Comparison of ENCODE assay signal across 23 cellular contexts in the genomic region with DNA sequence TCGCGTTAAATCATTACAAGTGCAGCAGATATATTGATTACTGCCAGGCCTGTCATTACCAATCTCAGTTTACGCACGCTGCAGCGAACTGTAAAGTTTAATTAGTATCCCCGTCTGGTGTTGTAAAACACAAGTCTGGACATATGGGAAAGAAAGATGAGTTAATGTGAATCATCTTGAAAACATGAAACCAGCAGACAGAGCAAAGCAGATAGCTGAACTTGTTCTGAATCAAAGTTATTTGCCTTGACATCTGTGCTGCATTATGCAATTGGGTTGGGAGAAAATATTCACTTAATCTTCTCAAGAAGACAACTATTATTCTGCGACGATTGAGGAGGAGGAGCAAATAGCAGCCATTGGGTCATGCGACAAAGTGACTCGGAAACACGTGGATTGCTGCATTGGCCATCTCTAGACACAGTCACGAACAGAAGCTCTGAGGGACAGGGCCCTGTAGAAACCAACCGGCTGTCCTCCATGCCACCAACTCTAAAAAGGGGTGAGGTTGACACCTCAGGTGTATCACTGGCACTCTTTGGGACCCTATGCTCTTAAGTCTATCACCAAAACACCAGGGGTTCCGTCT.
DNase-seq lines count a peak whose midpoint lies in the region; TF ChIP-seq lines count a peak whose summit lies in the region.
"Had no signal": no experiment of that assay in that cellular context is flagged by ENCODE, and none has a peak within 500 bp of the region (broad histone marks: within the 10 kb centered on the region; RNA-seq: fewer than 3 reads in every experiment).

No MANE protein-coding gene starts in this region.

- H3K36me3 ChIP-seq in trophoblast cell (ENCODE audit: control insufficient read depth in 1 of 2, insufficient read depth in 2 of 2, low read length in 2 of 2) (no peaks in the 10 kb centered on the region), PC-9 (ENCODE audit: low read depth) (no peaks in the 10 kb centered on the region)
- H3K36me3 ChIP-seq: cardiac muscle cell, HAP-1, neural progenitor cell, spleen, stomach had no signal

- H3K4me2 ChIP-seq in trophoblast cell (ENCODE audit: low read length): no peak overlapping the region
- H3K4me2 ChIP-seq in PC-9: no peak overlapping the region
- H3K4me2 ChIP-seq: neural progenitor cell had no signal

- H3K4me1 Mint-ChIP-seq in HFFc6 (ENCODE audit: low read depth): no peaks in the 10 kb centered on the region
- H3K4me1 Mint-ChIP-seq: CD8-positive, alpha-beta memory T cell; neural progenitor cell had no signal

- H4K8ac ChIP-seq in trophoblast cell (ENCODE audit: low read depth, low read length): no peak overlapping the region

- H3K4me3 ChIP-seq in trophoblast cell (ENCODE audit: low read depth, low read length) (no peak overlapping the region), coronary artery (no peak overlapping the region), PC-9 (no peak overlapping the region)
- H3K4me3 ChIP-seq: cardiac muscle cell, dorsolateral prefrontal cortex, HAP-1, neural progenitor cell, spleen, stomach had no signal

- POLR2A ChIA-PET in RWPE1 (lab: Yijun Ruan, JAX; ENCODE audit: low non-redundant PET) (no interaction called here), PC-9 (lab: Charles Lee; ENCODE audit: unreplicated experiment) (no interaction called here)

- no TSS peak for BruUV-seq in PC-9 (replicated peaks; lab: Mats Ljungman, UMichigan)

- H3K27ac ChIP-seq in RWPE1: peak overlapping the region; percentile 58
- no peak overlapping the region for H3K27ac ChIP-seq in trophoblast cell (ENCODE audit: low read depth, low read length)
- no peak overlapping the region for H3K27ac ChIP-seq in coronary artery
- no peak overlapping the region for H3K27ac ChIP-seq in PC-9
- H3K27ac ChIP-seq: cardiac muscle cell, dorsolateral prefrontal cortex, neural progenitor cell, stomach had no signal

- no peaks in the 10 kb centered on the region for H3K27me3 ChIP-seq in trophoblast cell (ENCODE audit: insufficient read depth, low read length)
- H3K27me3 ChIP-seq in PC-9 (ENCODE audit: insufficient read depth, low read depth): peaks cover 69% of the 10 kb centered on the region
- H3K27me3 ChIP-seq: cardiac muscle cell, dorsolateral prefrontal cortex, neural progenitor cell, spleen, stomach had no signal

- H3K9me3 Mint-ChIP-seq in HFFc6: peaks cover 12% of the 10 kb centered on the region

- no peaks in the 10 kb centered on the region; the same call in none of the 2 replicates for H3K27me3 Mint-ChIP-seq in HFFc6 (ENCODE audit: insufficient read depth)

- H3K9me3 ChIP-seq in trophoblast cell (ENCODE audit: insufficient read depth, low read depth, low read length): peaks cover 6% of the 10 kb centered on the region
- no peaks in the 10 kb centered on the region for H3K9me3 ChIP-seq in PC-9 (ENCODE audit: insufficient read depth, low read depth)
- H3K9me3 ChIP-seq: HAP-1 had no signal

- no peaks in the 10 kb centered on the region for H3K9me2 ChIP-seq in PC-9 (ENCODE audit: insufficient read depth)

- TF ChIP-seq CTCF in HFFc6 (IDR thresholded peaks at IDR 0.05) (no peak), RWPE1 (conservative IDR thresholded peaks at IDR 0.05; ENCODE audit: low read depth) (no peak), coronary artery (IDR thresholded peaks at IDR 0.05) (no peak), PC-9 (conservative IDR thresholded peaks at IDR 0.05) (no peak)

- H3K79me2 ChIP-seq in trophoblast cell (ENCODE audit: control insufficient read depth, insufficient read depth, low read length, poor library complexity): no peaks in the 10 kb centered on the region
- H3K79me2 ChIP-seq in PC-9 (ENCODE audit: low read depth): no peaks in the 10 kb centered on the region

- no CpG with 5 or more reads among the region's 14 CpGs for WGBS in trophoblast cell (ENCODE audit: extremely low coverage, insufficient coverage, insufficient read length)

- DNase-seq in HFFc6 (peak; percentile 7), RWPE1 (ENCODE audit: low spot score) (peak; percentile 23), fibroblast of gingiva (ENCODE audit: low read depth) (peak; percentile 3), trophoblast cell (peak; percentile 7 to 71), coronary artery (ENCODE audit: low spot score) (no peak), PC-9 (no peak), globus pallidus (ENCODE audit: low spot score) (no peak)
- DNase-seq in activated CD4-positive, alpha-beta T cell treated with anti-CD3 and anti-CD28 coated beads, Interleukin-2, amount 50 U/mL, for 48 hours: no peak
- DNase-seq: activated gamma-delta T cell; CD8-positive, alpha-beta memory T cell; DMS79 treated with DMSO at 0.1 percent for 48 hours; dorsolateral prefrontal cortex; midbrain; NCI-H2029 treated with DMSO at 0.1 percent for 48 hours; NCI-H510A; SHP77 treated with DMSO at 0.1 percent for 48 hours; spleen; stimulated activated CD4-positive, alpha-beta T cell treated with anti-CD3 and anti-CD28 coated beads, Interleukin-4, amount 100 ng/mL, for 24 hours; stomach; T-helper 2 cell had no signal

- H4K20me1 ChIP-seq in PC-9 (ENCODE audit: insufficient read depth): no peaks in the 10 kb centered on the region

- H3K36me3 Mint-ChIP-seq in HFFc6 (ENCODE audit: low read depth): no peaks in the 10 kb centered on the region
- H3K36me3 Mint-ChIP-seq: CD8-positive, alpha-beta memory T cell; neural progenitor cell had no signal

- H2AK5ac ChIP-seq in trophoblast cell (ENCODE audit: low read length): no peak overlapping the region

- H3K14ac ChIP-seq in trophoblast cell (ENCODE audit: low read length): no peak overlapping the region

- H2BK12ac ChIP-seq in trophoblast cell (ENCODE audit: low read length): no peak overlapping the region

- H2BK120ac ChIP-seq in trophoblast cell (ENCODE audit: insufficient read depth, low read length, poor library complexity): no peak overlapping the region

- H4K91ac ChIP-seq in trophoblast cell (ENCODE audit: low read depth, low read length): no peak overlapping the region

- H3K4me1 ChIP-seq in trophoblast cell (ENCODE audit: control insufficient read depth in 1 of 2, insufficient read depth in 2 of 2, low read length in 2 of 2): no peaks in the 10 kb centered on the region
- no peaks in the 10 kb centered on the region for H3K4me1 ChIP-seq in PC-9 (replicated peaks; ENCODE audit: insufficient read depth)
- H3K4me1 ChIP-seq: HAP-1, neural progenitor cell, stomach had no signal

- no peak overlapping the region for H2BK5ac ChIP-seq in trophoblast cell (ENCODE audit: low read depth, low read length, poor library complexity)

- no peak overlapping the region for H3K4me3 Mint-ChIP-seq in HFFc6
- H3K4me3 Mint-ChIP-seq: CD8-positive, alpha-beta memory T cell; neural progenitor cell had no signal

- intact Hi-C loops in PC-9 (cut with micrococcal nuclease; ENCODE audit: unreplicated experiment): no loop called here

- H2AFZ ChIP-seq in trophoblast cell (ENCODE audit: insufficient read depth, low read length, poor library complexity) (no peak overlapping the region), PC-9 (no peak overlapping the region)
- H2AFZ ChIP-seq: neural progenitor cell had no signal

- H3K18ac ChIP-seq in trophoblast cell (ENCODE audit: low read length): no peak overlapping the region

- H3K4ac ChIP-seq in trophoblast cell (ENCODE audit: low read depth, low read length): no peak overlapping the region

- no peaks in the 10 kb centered on the region for H3K79me1 ChIP-seq in trophoblast cell (ENCODE audit: low read length)

- CTCF ChIA-PET in RWPE1 (lab: Yijun Ruan, JAX) (no interaction called here), PC-9 (lab: Charles Lee) (no interaction called here)

- H4K12ac ChIP-seq in trophoblast cell (ENCODE audit: low read depth, low read length): no peak overlapping the region

- H3F3A ChIP-seq in PC-9 (ENCODE audit: insufficient read depth, low read depth): no peaks in the 10 kb centered on the region

- no peak overlapping the region for H3K23ac ChIP-seq in trophoblast cell (ENCODE audit: low read length)

- H3K27ac Mint-ChIP-seq in HFFc6: no peak overlapping the region
- H3K27ac Mint-ChIP-seq: CD8-positive, alpha-beta memory T cell; neural progenitor cell had no signal

- no peak overlapping the region for H3K9ac ChIP-seq in trophoblast cell (ENCODE audit: low read length)
- H3K9ac ChIP-seq: neural progenitor cell had no signal

Comparison
In these comparisons a context has a peak if more than half of its experiments do, and no peak if none do; other contexts are left out.
1. DNase-seq: peak in HFFc6 (single experiment), RWPE1 (single experiment), fibroblast of gingiva (single experiment) and trophoblast cell (2 of 2); none in activated CD4-positive, alpha-beta T cell treated with anti-CD3 and anti-CD28 coated beads, Interleukin-2, amount 50 U/mL, for 48 hours (0 of 2), coronary artery (single experiment), PC-9 (0 of 2) and globus pallidus (single experiment).